ENCODE assay signal across 1 cellular context in the genomic region with DNA sequence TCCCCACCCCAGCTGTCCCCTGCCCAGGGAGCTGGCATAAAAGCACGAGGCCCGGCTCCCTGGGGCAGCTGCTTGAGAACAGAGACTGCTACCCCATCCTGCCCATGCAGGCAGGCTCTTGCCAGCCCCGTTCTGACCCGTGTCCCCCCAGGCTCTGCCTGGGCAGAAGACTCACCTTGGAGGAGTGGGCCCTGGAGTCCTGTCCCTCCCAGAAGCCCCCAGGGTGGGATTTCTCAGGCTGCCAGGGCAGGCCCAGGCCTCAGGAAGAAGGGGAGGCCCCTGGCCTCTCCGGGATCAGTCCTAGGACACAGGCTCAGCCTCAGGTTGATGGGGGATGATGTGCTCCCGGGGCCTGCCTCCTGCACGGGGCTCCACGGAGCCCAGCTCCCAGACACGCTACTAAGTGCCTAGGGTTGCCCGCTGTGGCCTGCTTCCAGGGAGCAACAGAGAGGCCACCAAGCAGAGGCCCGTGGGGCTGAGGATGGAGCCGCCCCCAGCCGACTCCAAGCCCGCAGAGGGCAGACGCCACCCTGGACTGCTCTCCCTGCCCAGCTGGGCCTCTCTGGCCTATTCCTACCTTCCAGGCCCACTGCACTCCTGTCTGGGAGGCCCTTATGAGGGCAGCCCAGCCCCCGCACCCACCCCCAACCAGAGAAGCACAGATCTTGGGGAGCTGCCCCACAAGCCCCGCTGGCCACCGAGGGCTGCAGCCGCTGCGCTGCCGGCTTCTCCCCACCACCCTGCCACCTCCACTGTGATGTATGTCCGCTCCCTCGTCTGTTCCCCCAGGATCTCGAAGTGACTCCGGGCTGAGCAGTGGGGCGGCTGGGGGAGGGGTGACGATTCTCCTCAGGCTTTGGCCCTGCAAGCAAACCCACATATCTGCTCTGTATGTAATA.
TF ChIP-seq lines count a peak whose summit lies in the region.

No MANE protein-coding gene starts in this region.

TF ChIP-seq in H1, 55 proteins besides CTCF, POLR2A, EP300 and RAD21:
- TF ChIP-seq POLR2AphosphoS5 (IDR thresholded peaks at IDR 0.05; ENCODE audit: low read depth, low read length) (peak; percentile 53), SIN3A (conservative IDR thresholded peaks at IDR 0.05 in 1 of 2, IDR thresholded peaks at IDR 0.05 in 1 of 2; ENCODE audit: low read depth in 1 of 2, low read length in 2 of 2) (no peak)
TF ChIP-seq in H1: peak in this region for 1.
